In genomic region chr2:88253375-88253774, GRCh38 we compare ENCODE assay signal across 29 cellular contexts.
"Had no signal": no experiment of that assay in that cellular context is flagged by ENCODE, and none has a peak within 500 bp of the region (broad histone marks: within the 10 kb centered on the region; RNA-seq: fewer than 3 reads in every experiment).

No MANE protein-coding gene starts in this region.

- H3K27ac Mint-ChIP-seq: memory B cell; naive B cell; natural killer cell treated with Interleukin-12 subunit alpha and Interleukin-12 subunit beta and Interleukin-15 and Interleukin-18, amount 100 ng/mL, for 72 hours; stimulated activated naive CD8-positive, alpha-beta T cell treated with anti-CD3 and anti-CD28 coated beads, Interleukin-15, amount 100 ng/mL, for 72 hours had no signal

- H3K4me3 Mint-ChIP-seq: effector memory CD8-positive, alpha-beta T cell; immature natural killer cell; memory B cell; naive B cell; natural killer cell treated with Interleukin-12 subunit alpha and Interleukin-12 subunit beta and Interleukin-15 and Interleukin-18, amount 100 ng/mL, for 72 hours; neural crest cell; stimulated activated naive CD8-positive, alpha-beta T cell treated with anti-CD3 and anti-CD28 coated beads, Interleukin-15, amount 100 ng/mL, for 72 hours had no signal

- H3K27me3 ChIP-seq: ovary, sigmoid colon, thyroid gland had no signal

- ATAC-seq: effector memory CD8-positive, alpha-beta T cell; natural killer cell treated with Interleukin-12 subunit alpha and Interleukin-12 subunit beta and Interleukin-15 and Interleukin-18, amount 100 ng/mL, for 72 hours; psoas muscle; right cardiac atrium; stimulated activated naive CD8-positive, alpha-beta T cell treated with anti-CD3 and anti-CD28 coated beads, Interleukin-15, amount 100 ng/mL, for 72 hours had no signal

- H3K9me3 Mint-ChIP-seq: effector memory CD8-positive, alpha-beta T cell; immature natural killer cell had no signal

- H3K36me3 Mint-ChIP-seq: immature natural killer cell; naive B cell; natural killer cell treated with Interleukin-12 subunit alpha and Interleukin-12 subunit beta and Interleukin-15 and Interleukin-18, amount 100 ng/mL, for 72 hours had no signal

- H3K4me1 Mint-ChIP-seq: naive B cell; neural crest cell; stimulated activated naive CD8-positive, alpha-beta T cell treated with anti-CD3 and anti-CD28 coated beads, Interleukin-15, amount 100 ng/mL, for 72 hours had no signal

- H3K4me1 ChIP-seq: psoas muscle, sigmoid colon, thyroid gland had no signal

- H3K4me3 ChIP-seq: coronary artery, esophagus squamous epithelium, lung, ovary, psoas muscle, sigmoid colon, suprapubic skin, thyroid gland had no signal

- FAIRE-seq: endometrium had no signal

- H3K27ac ChIP-seq: coronary artery, esophagus squamous epithelium, ovary, psoas muscle, sigmoid colon, suprapubic skin, thyroid gland had no signal

- DNase-seq: dermis blood vessel endothelial cell; effector memory CD8-positive, alpha-beta T cell; esophagus squamous epithelium; foreskin melanocyte; glutamatergic neuron; hypothalamus; islet precursor cell; kidney glomerular epithelial cell; naive B cell; ovary; posterior cingulate gyrus; psoas muscle; right cardiac atrium; sigmoid colon; stimulated activated CD4-positive, alpha-beta T cell treated with anti-CD3 and anti-CD28 coated beads, Interleukin-15, amount 100 ng/mL, for 24 hours; stimulated activated CD4-positive, alpha-beta T cell treated with anti-CD3 and anti-CD28 coated beads, Interleukin-2, amount 100 ng/mL, for 48 hours; stimulated activated CD8-positive, alpha-beta memory T cell treated with anti-CD3 and anti-CD28 coated beads, Interleukin-4, amount 100 ng/mL, for 48 hours; stimulated activated naive CD4-positive, alpha-beta T cell; stimulated activated naive CD8-positive, alpha-beta T cell treated with anti-CD3 and anti-CD28 coated beads, Interleukin-15, amount 100 ng/mL, for 72 hours; thyroid gland; trophoblast cell had no signal

- H3K36me3 ChIP-seq: esophagus squamous epithelium, ovary, sigmoid colon, suprapubic skin, thyroid gland had no signal

- H3K9me3 ChIP-seq: esophagus squamous epithelium, ovary, psoas muscle, sigmoid colon, suprapubic skin, thyroid gland had no signal
